ENCODE assay signal across 8 cellular contexts in genomic region chr18:37299471-37300304, GRCh38.
DNase-seq lines count a peak whose midpoint lies in the region; ATAC-seq and TF ChIP-seq lines count a peak whose summit lies in the region.

No MANE protein-coding gene starts in this region.

- TF ChIP-seq CTCF in AG10803 (conservative IDR thresholded peaks at IDR 0.05; ENCODE audit: low read length), result 0 out of 2 replicates have a peak, but pooled peaks have one; percentile 9
- TF ChIP-seq CTCF in NB4 (IDR thresholded peaks at IDR 0.05; ENCODE audit: low read depth, low read length), result no peak
- TF ChIP-seq CTCF in foreskin fibroblast (IDR thresholded peaks at IDR 0.05; ENCODE audit: low read depth, low read length), result no peak
- no peak for TF ChIP-seq CTCF in osteoblast (IDR thresholded peaks at IDR 0.05; ENCODE audit: extremely low read depth, low read depth, low read length)

- in situ Hi-C loops in SK-MEL-5 (cut with HindIII; ENCODE audit: low pct_unique_long_range_greater_than_20kb, low sequenced_read_pairs), result no loop called here

- DNase-seq in AG10803 (ENCODE audit: low read depth) (peak; percentile 96), NB4 (ENCODE audit: low read depth) (peak; percentile 51), SK-MEL-5 (ENCODE audit: low read depth, low spot score) (peak; percentile 57), foreskin fibroblast (peak; percentile 90 to 96), osteoblast (ENCODE audit: insufficient read length, low spot score, missing footprints) (peak; percentile 99), 8988T (no peak)
- DNase-seq in stimulated activated naive CD4-positive, alpha-beta T cell (lab: John Stamatoyannopoulos, UW), result no peak

- no peaks in the 10 kb centered on the region for H3K79me2 ChIP-seq in osteoblast (ENCODE audit: insufficient read depth, low read length)

- no peak overlapping the region for H3K27ac ChIP-seq in osteoblast (ENCODE audit: low read depth, low read length)

- TF ChIP-seq POLR2A in NB4 (IDR thresholded peaks at IDR 0.05; ENCODE audit: extremely low read depth, insufficient read length), result no peak

- H3K9me3 ChIP-seq in osteoblast (ENCODE audit: low read depth, low read length), result no peaks in the 10 kb centered on the region

- H2AFZ ChIP-seq in osteoblast (ENCODE audit: low read length), result no peak overlapping the region

- H3K4me1 ChIP-seq in osteoblast (ENCODE audit: insufficient read depth, low read length), result peaks cover 9% of the 10 kb centered on the region

- no peak overlapping the region for H3K4me2 ChIP-seq in osteoblast (ENCODE audit: insufficient read depth, low read length)

- H3K36me3 ChIP-seq in osteoblast (ENCODE audit: insufficient read depth, low read length), result no peaks in the 10 kb centered on the region

- ATAC-seq in GM21786 (IDR thresholded peaks at IDR 0.05; ENCODE audit: unreplicated experiment), result peak; percentile 78

- H3K27me3 ChIP-seq in osteoblast (ENCODE audit: insufficient read depth, low read length), result peaks cover 1% of the 10 kb centered on the region

- H4K20me1 ChIP-seq in osteoblast (ENCODE audit: insufficient read depth, low read length), result no peaks in the 10 kb centered on the region

- H3K4me3 ChIP-seq in AG10803 (ENCODE audit: low read length) (no peak overlapping the region), NB4 (ENCODE audit: low read depth, low read length) (no peak overlapping the region), foreskin fibroblast (ENCODE audit: low read depth in 1 of 2, low read length in 2 of 2) (no peak overlapping the region), osteoblast (ENCODE audit: insufficient read depth, low read length) (no peak overlapping the region)

Comparison
In these comparisons a context has a peak if more than half of its experiments do, and no peak if none do; other contexts are left out.
1. DNase-seq: peak in AG10803 (single experiment), NB4 (single experiment), SK-MEL-5 (single experiment), foreskin fibroblast (2 of 2) and osteoblast (single experiment); none in stimulated activated naive CD4-positive, alpha-beta T cell (0 of 6) and 8988T (single experiment).